In the genomic region with DNA sequence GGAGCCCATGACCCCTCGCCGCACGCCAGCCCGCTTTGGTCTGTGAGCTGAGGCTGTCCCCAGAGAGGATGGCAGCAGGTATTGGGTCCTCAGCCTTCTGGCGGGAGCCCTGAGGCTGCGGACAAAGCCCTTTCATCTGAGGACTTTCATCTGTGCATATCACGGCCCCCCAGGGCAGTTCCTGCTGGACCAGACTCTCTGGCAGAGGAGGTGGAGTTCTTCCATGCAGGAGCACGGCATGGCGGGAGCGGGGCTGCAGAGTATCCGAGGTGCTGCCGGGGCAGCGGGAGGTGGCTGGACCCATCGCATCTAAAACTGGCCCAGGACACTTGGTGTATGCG, we compare ENCODE assay signal across 1 cellular context.
TF ChIP-seq lines count a peak whose summit lies in the region.

No MANE protein-coding gene starts in this region.

TF ChIP-seq in HepG2, 621 proteins besides CTCF, POLR2A, EP300 and RAD21:
- TF ChIP-seq PRPF4 (IDR thresholded peaks at IDR 0.05; ENCODE audit: low read depth, low read length, poor library complexity, severe bottlenecking) (no peak), AGO2 (optimal IDR thresholded peaks at IDR 0.05; ENCODE audit: low read depth, low read length) (peak; percentile 57), ZNF772 (CRISPR knock-in tag; IDR thresholded peaks at IDR 0.05) (no peak), ESRRA (CRISPR knock-in tag; IDR thresholded peaks at IDR 0.05; ENCODE audit: low read depth) (no peak), SP4 (CRISPR knock-in tag; IDR thresholded peaks at IDR 0.05) (no peak)
